27 cellular contexts compared by ENCODE assay signal in the genomic region with DNA sequence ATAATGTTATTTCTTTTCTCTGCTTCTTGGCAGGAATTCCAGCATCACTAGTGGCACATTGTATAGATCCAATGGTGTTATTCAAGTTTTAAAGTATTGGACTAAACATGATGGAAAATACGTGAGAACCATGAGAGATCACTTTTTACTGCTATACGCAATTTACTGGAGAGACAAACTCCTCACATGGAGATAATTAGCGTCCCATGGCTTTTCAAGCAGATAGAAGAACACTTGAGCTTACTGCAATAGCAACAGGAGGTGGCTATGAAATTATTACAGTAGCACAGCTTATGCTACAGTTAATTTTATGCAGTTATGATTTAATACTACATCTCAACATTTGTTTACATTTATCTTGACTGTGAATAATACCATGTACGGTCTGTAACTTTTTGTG. TPM values are rescaled to one million over a fixed set of nuclear protein-coding genes. Genes with fewer than 3 reads are reported as not detected.
DNase-seq lines count a peak whose midpoint lies in the region; ATAC-seq, FAIRE-seq and TF ChIP-seq lines count a peak whose summit lies in the region.
"Had no signal": no experiment of that assay in that cellular context is flagged by ENCODE, and none has a peak within 500 bp of the region (broad histone marks: within the 10 kb centered on the region; RNA-seq: fewer than 3 reads in every experiment).

No MANE protein-coding gene starts in this region.

- no peak overlapping the region for H2BK5ac ChIP-seq in H1 (ENCODE audit: low read depth, low read length)

- no peak overlapping the region for H3K56ac ChIP-seq in H1 (replicated peaks; ENCODE audit: insufficient read length, low read depth, low read length)

- no peak overlapping the region for H4K8ac ChIP-seq in H1 (ENCODE audit: extremely low read depth, insufficient read depth, low read length)

- no peaks in the 10 kb centered on the region for H3K9me3 ChIP-seq in H1 (ENCODE audit: insufficient read depth in 2 of 2, low read depth in 1 of 2, low read length in 1 of 2)
- H3K9me3 ChIP-seq: BE2C had no signal

- H3K27me3 ChIP-seq in H1 (replicated peaks in 1 of 4; ENCODE audit: control insufficient read depth in 3 of 4, extremely low read depth in 1 of 4, insufficient read depth in 3 of 4, low read length in 3 of 4): no peaks in the 10 kb centered on the region
- H3K27me3 ChIP-seq: BE2C; BLaER1 treated with 17β-estradiol and CSF1 and Interleukin-3, amounts not matched to agents 10 nM and 100 nM had no signal

- H4K5ac ChIP-seq in H1 (ENCODE audit: insufficient read length, low read depth, low read length): no peak overlapping the region

- no peak overlapping the region for H3K14ac ChIP-seq in H1 (ENCODE audit: insufficient read length)

- H3K79me2 ChIP-seq in H1 (ENCODE audit: control insufficient read depth in 1 of 2, insufficient read depth in 2 of 2, low read length in 2 of 2): no peaks in the 10 kb centered on the region

- TF ChIP-seq POLR2A in H1 (IDR thresholded peaks at IDR 0.05; ENCODE audit: control extremely low read depth in 1 of 2, low read depth in 2 of 2, low read length in 2 of 2): no peak

- H3K36me3 ChIP-seq in H1 (ENCODE audit: control insufficient read depth in 2 of 4, insufficient read depth in 4 of 4, low read length in 3 of 4): no peaks in the 10 kb centered on the region
- H3K36me3 ChIP-seq: BE2C; BLaER1 treated with 17β-estradiol and CSF1 and Interleukin-3, amounts not matched to agents 10 nM and 100 nM had no signal

- H3K4ac ChIP-seq in H1 (replicated peaks; ENCODE audit: insufficient read length, low read depth, low read length): no peak overlapping the region

- no peak overlapping the region for H2AK5ac ChIP-seq in H1 (ENCODE audit: low read depth, low read length)

- peak in 2 of 3 experiments; percentile 6 to 63 for DNase-seq in NCI-H1417 (lab: John Stamatoyannopoulos, UW)
- no peak for DNase-seq in NCI-H1417 treated with DMSO at 0.1 percent for 48 hours (lab: John Stamatoyannopoulos, UW)
- peak; percentile 4 for DNase-seq in AG10803 (ENCODE audit: low read depth)
- DNase-seq in NCI-H69 (lab: John Stamatoyannopoulos, UW): peak; percentile 1
- DNase-seq in H1 (ENCODE audit: low read depth in 1 of 2, low spot score in 2 of 2): no peak
- DNase-seq in NCI-H446 treated with DMSO at 0.1 percent for 48 hours (lab: John Stamatoyannopoulos, UW): no peak
- DNase-seq in NCI-H2171 (lab: John Stamatoyannopoulos, UW): no peak
- DNase-seq: AML-193; BE2C; CD4-positive, alpha-beta T cell; CD8-positive, alpha-beta memory T cell; DMS53; DMS79 treated with DMSO at 0.1 percent for 48 hours; GF-D8; GOT3; H7; HCEC 1CT had no signal

- H2AFZ ChIP-seq in H1 (ENCODE audit: low read length): no peak overlapping the region

- no peaks in the 10 kb centered on the region for H3K4me1 ChIP-seq in H1 (replicated peaks in 1 of 4; ENCODE audit: control insufficient read depth in 3 of 4, insufficient read depth in 4 of 4, low read length in 3 of 4)
- H3K4me1 ChIP-seq: BE2C had no signal

- H3K23me2 ChIP-seq in H1 (ENCODE audit: low read depth, low read length): no peaks in the 10 kb centered on the region

- no peak for ATAC-seq in HG03354 (IDR thresholded peaks at IDR 0.05; ENCODE audit: poor library complexity, severe bottlenecking, unreplicated experiment)

- H3K79me1 ChIP-seq in H1 (ENCODE audit: low read depth, low read length): no peaks in the 10 kb centered on the region

- no peak for TF ChIP-seq RAD21 in H1 (IDR thresholded peaks at IDR 0.05 in 1 of 2, conservative IDR thresholded peaks at IDR 0.05 in 1 of 2; ENCODE audit: low read depth in 2 of 2, low read length in 2 of 2)

- no peak overlapping the region for H2BK15ac ChIP-seq in H1 (ENCODE audit: low read length)

- no peak for TF ChIP-seq EP300 in H1 (IDR thresholded peaks at IDR 0.05; ENCODE audit: borderline replicate concordance in 1 of 2, low read depth in 2 of 2, low read length in 2 of 2)

- no peak overlapping the region for H3K23ac ChIP-seq in H1 (ENCODE audit: insufficient read length)

- TF ChIP-seq CTCF in AG10803 (conservative IDR thresholded peaks at IDR 0.05; ENCODE audit: low read length) (no peak), H1 (IDR thresholded peaks at IDR 0.05; ENCODE audit: control extremely low read depth in 1 of 3, insufficient read depth in 1 of 3, low read depth in 1 of 3, low read length in 3 of 3) (no peak)

- no peak overlapping the region for H2BK120ac ChIP-seq in H1 (replicated peaks; ENCODE audit: low read depth, low read length)

- H3K4me3 ChIP-seq in AG10803 (ENCODE audit: low read length) (no peak overlapping the region), H1 (ENCODE audit: extremely low read depth in 1 of 4, insufficient read depth in 2 of 4, low read depth in 3 of 4, low read length in 4 of 4) (no peak overlapping the region)
- H3K4me3 ChIP-seq: BLaER1 treated with 17β-estradiol and CSF1 and Interleukin-3, amounts not matched to agents 10 nM and 100 nM had no signal

- peak; percentile 7 for FAIRE-seq in H1 (lab: Jason Lieb, UNC)
- FAIRE-seq: A204.1, GM12891, GM18507 had no signal

- H2BK12ac ChIP-seq in H1 (ENCODE audit: low read depth, low read length): no peak overlapping the region

- no peaks in the 10 kb centered on the region for H4K20me1 ChIP-seq in H1 (replicated peaks in 1 of 2; ENCODE audit: control insufficient read depth in 1 of 2, insufficient read depth in 2 of 2, low read length in 2 of 2)
- H4K20me1 ChIP-seq: BLaER1 treated with 17β-estradiol and CSF1 and Interleukin-3, amounts not matched to agents 10 nM and 100 nM had no signal

- H2BK20ac ChIP-seq in H1 (ENCODE audit: low read length): no peak overlapping the region

- H3K27ac ChIP-seq in H1 (ENCODE audit: low read depth, low read length): no peak overlapping the region
- H3K27ac ChIP-seq: 22Rv1; BLaER1 treated with 17β-estradiol and CSF1 and Interleukin-3, amounts not matched to agents 10 nM and 100 nM had no signal

- H3K18ac ChIP-seq in H1 (ENCODE audit: extremely low read depth, low read length): no peak overlapping the region

- CTCF ChIA-PET in H1 (lab: Charles Lee; ENCODE audit: partially characterized antibody): no interaction called here

- no peak overlapping the region for H4K91ac ChIP-seq in H1 (replicated peaks; ENCODE audit: insufficient read length, low read length)

- WGBS in H1 (ENCODE audit: extremely low coverage in 1 of 2, insufficient coverage in 1 of 2, insufficient read length in 1 of 2, insufficient replicate concordance in 2 of 2, low coverage in 1 of 2, low lambda C conversion rate in 2 of 2, missing lambda C conversion rate in 1 of 2), 2 experiments: 85% methylated on average over 4 of the region's 4 CpGs; no CpG with 5 or more reads in 1 of the 2 experiments

- H3K4me2 ChIP-seq in H1 (ENCODE audit: insufficient read depth in 1 of 2, low read depth in 2 of 2, low read length in 2 of 2): no peak overlapping the region
- H3K4me2 ChIP-seq: BLaER1 treated with 17β-estradiol and CSF1 and Interleukin-3, amounts not matched to agents 10 nM and 100 nM had no signal

- POLR2A ChIA-PET in H1 (lab: Charles Lee; ENCODE audit: partially characterized antibody): no interaction called here

- H3K9ac ChIP-seq in H1 (replicated peaks in 1 of 4; ENCODE audit: extremely low read depth in 1 of 4, low read depth in 3 of 4, low read length in 3 of 4): no peak overlapping the region
- H3K9ac ChIP-seq: BLaER1 treated with 17β-estradiol and CSF1 and Interleukin-3, amounts not matched to agents 10 nM and 100 nM had no signal

TF ChIP-seq in H1, 55 proteins besides CTCF, POLR2A, EP300 and RAD21 (continues in another document):
- TF ChIP-seq POLR2AphosphoS5 (IDR thresholded peaks at IDR 0.05; ENCODE audit: low read depth, low read length): no peak
- TF ChIP-seq HDAC6 (IDR thresholded peaks at IDR 0.05; ENCODE audit: low read depth, low read length): no peak
- no peak for TF ChIP-seq RFX5 (IDR thresholded peaks at IDR 0.05; ENCODE audit: borderline replicate concordance, low read depth, low read length)
- no peak for TF ChIP-seq CREB1 (IDR thresholded peaks at IDR 0.05)
- no peak for TF ChIP-seq YY1 (IDR thresholded peaks at IDR 0.05; ENCODE audit: low read depth, low read length)
- TF ChIP-seq, protein P1, sequence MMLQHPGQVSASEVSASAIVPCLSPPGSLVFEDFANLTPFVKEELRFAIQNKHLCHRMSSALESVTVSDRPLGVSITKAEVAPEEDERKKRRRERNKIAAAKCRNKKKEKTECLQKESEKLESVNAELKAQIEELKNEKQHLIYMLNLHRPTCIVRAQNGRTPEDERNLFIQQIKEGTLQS (IDR thresholded peaks at IDR 0.05; ENCODE audit: insufficient read depth, low read depth, low read length): no peak

RNA-seq across cellular contexts. Expression of a gene that starts 11.9 kb away (rescaled TPM):
- total RNA-seq in H1 (2021; fragmentation: NEBNext Ultra II Directional; extraction: Animal tissue kit (Norgen Biotek cat#: 25700)): 15.0 and 20.8 TPM in 2 replicates
- 20.8 and 26.5 TPM in 2 replicates for polyA plus RNA-seq in H1 (2011; rRNA removed)
- polyA plus RNA-seq in H1 (2011; cell fraction: cytosol; rRNA removed): 18.3 TPM
- polyA plus RNA-seq in H1 (2011; cell fraction: nucleus; rRNA removed): 17.6 TPM
- 17.0 to 19.0 TPM (median 18.3 TPM) in 4 replicates for polyA plus RNA-seq in H1 (2012, experiment 1 of 2)
- 10.9 TPM for polyA plus RNA-seq in H1 (2012, experiment 2 of 2)
- 20.0 TPM for polyA plus RNA-seq in H1 (2013, experiment 1 of 2)
- 20.8 TPM for polyA plus RNA-seq in H1 (2013, experiment 2 of 2)
- polyA minus RNA-seq in H1 (2011; rRNA and poly(A)+ RNA removed): 26.7 and 34.6 TPM in 2 replicates
- 12.8 TPM for polyA minus RNA-seq in H1 (2011; cell fraction: cytosol; rRNA and poly(A)+ RNA removed)
- polyA minus RNA-seq in H1 (2011; cell fraction: nucleus; rRNA and poly(A)+ RNA removed): 19.6 TPM

RNA-seq across cellular contexts. Expression of a gene that starts 48.4 kb away (rescaled TPM):
- not detected in 2 replicates for total RNA-seq in H1 (2021; fragmentation: NEBNext Ultra II Directional; extraction: Animal tissue kit (Norgen Biotek cat#: 25700))
- polyA plus RNA-seq in H1 (2011; rRNA removed): 0.17 and 0.49 TPM in 2 replicates
- polyA plus RNA-seq in H1 (2011; cell fraction: cytosol; rRNA removed): 0.06 TPM
- polyA plus RNA-seq in H1 (2011; cell fraction: nucleus; rRNA removed): 0.54 TPM
- polyA plus RNA-seq in H1 (2012, experiment 1 of 2): 0.33 to 0.41 TPM in 2 of 4 replicates, not detected in the others
- polyA plus RNA-seq in H1 (2012, experiment 2 of 2): 0.16 TPM
- polyA plus RNA-seq in H1 (2013, experiment 1 of 2): 0.26 TPM
- polyA plus RNA-seq in H1 (2013, experiment 2 of 2): 0.39 TPM
- 0.22 TPM in 1 of 2 replicates, not detected in the other for polyA minus RNA-seq in H1 (2011; rRNA and poly(A)+ RNA removed)
- not detected for polyA minus RNA-seq in H1 (2011; cell fraction: cytosol; rRNA and poly(A)+ RNA removed)
- polyA minus RNA-seq in H1 (2011; cell fraction: nucleus; rRNA and poly(A)+ RNA removed): not detected
- total RNA-seq: CD4-positive, alpha-beta T cell; Daoy; G401 had no signal
- polyA plus RNA-seq: AG04450; CD14-positive monocyte; CD8-positive, alpha-beta memory T cell had no signal

RNA-seq across cellular contexts. Expression of a gene that starts 56.2 kb away (rescaled TPM):
- not detected in 2 replicates for total RNA-seq in H1 (2021; fragmentation: NEBNext Ultra II Directional; extraction: Animal tissue kit (Norgen Biotek cat#: 25700))
- 0.06 and 0.35 TPM in 2 replicates for polyA plus RNA-seq in H1 (2011; rRNA removed)
- polyA plus RNA-seq in H1 (2011; cell fraction: cytosol; rRNA removed): not detected
- polyA plus RNA-seq in H1 (2011; cell fraction: nucleus; rRNA removed): 0.20 TPM
- not detected in 4 replicates for polyA plus RNA-seq in H1 (2012, experiment 1 of 2)
- not detected for polyA plus RNA-seq in H1 (2012, experiment 2 of 2)
- polyA plus RNA-seq in H1 (2013, experiment 1 of 2): 0.08 TPM
- polyA plus RNA-seq in H1 (2013, experiment 2 of 2): not detected
- not detected in 2 replicates for polyA minus RNA-seq in H1 (2011; rRNA and poly(A)+ RNA removed)
- polyA minus RNA-seq in H1 (2011; cell fraction: cytosol; rRNA and poly(A)+ RNA removed): not detected
- not detected for polyA minus RNA-seq in H1 (2011; cell fraction: nucleus; rRNA and poly(A)+ RNA removed)
- total RNA-seq: CD4-positive, alpha-beta T cell; CD8-positive, alpha-beta memory T cell; G401; H7 had no signal
- polyA plus RNA-seq: AG04450; CD14-positive monocyte; CD8-positive, alpha-beta memory T cell had no signal

Comparison
In these comparisons a context has a peak if more than half of its experiments do, and no peak if none do; other contexts are left out.
1. DNase-seq: peak in NCI-H1417 (2 of 3), AG10803 (single experiment) and NCI-H69 (single experiment); none in NCI-H1417 treated with DMSO at 0.1 percent for 48 hours (single experiment), H1 (0 of 2), NCI-H446 treated with DMSO at 0.1 percent for 48 hours (single experiment) and NCI-H2171 (single experiment).